Comparison of ENCODE assay signal across 4 cellular contexts in genomic region chr11:58442136-58442535, GRCh38. TPM values are rescaled to one million over a fixed set of nuclear protein-coding genes. Genes with fewer than 3 reads are reported as not detected.
"Had no signal": no experiment of that assay in that cellular context is flagged by ENCODE, and none has a peak within 500 bp of the region (broad histone marks: within the 10 kb centered on the region; RNA-seq: fewer than 3 reads in every experiment).

Gene OR5B12, minus strand, starts transcription at chr11:58442236. Its CDS starts 2,085 bp downstream, at chr11:58440151.

- ATAC-seq: GM12878 had no signal

- DNase-seq: GDM1, GF-D8 had no signal

- H3K4me3 ChIP-seq: GM12878 had no signal

RNA-seq across cellular contexts. Expression of gene OR5B12, which starts in this region (rescaled TPM):
- total RNA-seq: G401, GM12878 had no signal
